Comparison of ENCODE assay signal across 24 cellular contexts in the genomic region with DNA sequence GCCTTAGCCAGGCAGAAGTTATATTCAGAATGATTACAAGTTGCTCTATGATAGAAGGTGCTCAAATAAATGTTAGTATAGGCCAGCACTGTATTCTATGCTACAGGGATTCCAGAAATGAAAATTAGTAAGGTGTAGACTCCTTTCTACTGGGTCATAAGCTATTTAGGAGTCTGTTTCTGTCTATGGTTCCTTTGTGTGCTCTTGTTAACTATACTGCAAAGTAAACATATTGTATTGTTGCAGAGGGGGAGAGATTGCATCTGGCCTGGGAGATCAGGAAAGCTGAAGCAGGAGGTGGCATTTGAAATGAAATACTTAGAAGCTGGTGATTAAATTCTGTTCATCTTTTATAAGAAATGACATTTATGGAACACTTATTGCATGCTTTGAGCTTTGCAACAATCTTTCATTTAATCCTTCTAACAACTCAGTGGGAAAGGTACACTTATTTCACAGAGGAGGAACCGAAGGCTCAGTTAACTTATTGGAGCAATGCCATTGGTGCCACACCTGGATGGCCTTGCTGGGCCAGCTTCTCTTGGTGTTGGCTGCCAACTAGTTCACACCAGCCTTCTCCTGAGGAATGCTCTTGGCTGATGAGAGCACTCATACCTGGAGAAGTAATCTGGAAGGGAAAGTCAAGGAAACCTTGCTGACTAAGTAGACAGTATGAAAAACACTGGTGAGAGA. TPM values are rescaled to one million over a fixed set of nuclear protein-coding genes. Genes with fewer than 3 reads are reported as not detected.
DNase-seq lines count a peak whose midpoint lies in the region; ATAC-seq, FAIRE-seq and TF ChIP-seq lines count a peak whose summit lies in the region.
"Had no signal": no experiment of that assay in that cellular context is flagged by ENCODE, and none has a peak within 500 bp of the region (broad histone marks: within the 10 kb centered on the region; RNA-seq: fewer than 3 reads in every experiment).

No MANE protein-coding gene starts in this region.

- no peak for TF ChIP-seq POLR2A in body of pancreas (IDR thresholded peaks at IDR 0.05)

- H3K36me3 ChIP-seq in body of pancreas (replicated peaks in 1 of 2; ENCODE audit: insufficient read depth in 1 of 2, low read depth in 2 of 2) (no peaks in the 10 kb centered on the region), lower lobe of right lung (peaks cover 4% of the 10 kb centered on the region), small intestine (ENCODE audit: control insufficient read depth in 2 of 2, insufficient read depth in 2 of 2, low read length in 2 of 2) (peaks cover 0 to 3% of the 10 kb centered on the region in 2 donors)
- H3K36me3 ChIP-seq: adrenal gland had no signal

- no peak overlapping the region for H3K27ac ChIP-seq in body of pancreas
- no peak overlapping the region for H3K27ac ChIP-seq in lower lobe of right lung
- H3K27ac ChIP-seq in small intestine (ENCODE audit: low read depth in 1 of 2, low read length in 1 of 2), result peak overlapping the region in 1 of 2 donors; percentile 43
- H3K27ac ChIP-seq: adrenal gland, BLaER1, heart right ventricle, upper lobe of left lung had no signal

- peak; percentile 63 for ATAC-seq in body of pancreas
- peak; percentile 65 to 80 for ATAC-seq in lower lobe of right lung
- ATAC-seq: heart right ventricle had no signal

- H3K4me1 ChIP-seq in body of pancreas (peaks cover 14% of the 10 kb centered on the region), lower lobe of right lung (peaks cover 4% of the 10 kb centered on the region), small intestine (ENCODE audit: control insufficient read depth in 2 of 2, insufficient read depth in 1 of 2, low read depth in 1 of 2, low read length in 1 of 2) (peaks cover 0 to 4% of the 10 kb centered on the region in 2 donors)
- H3K4me1 ChIP-seq: BLaER1 had no signal

- no peak overlapping the region for H3K4me3 ChIP-seq in body of pancreas
- H3K4me3 ChIP-seq in lower lobe of right lung, result no peak overlapping the region
- H3K4me3 ChIP-seq in small intestine (ENCODE audit: low read depth in 1 of 2, low read length in 2 of 2), result no peak overlapping the region
- H3K4me3 ChIP-seq: adrenal gland, BLaER1, heart right ventricle, upper lobe of left lung had no signal

- WGBS in body of pancreas, 2 donors, result 12 to 22% methylated on average over 1 of the region's 1 CpG
- 22 to 67% (median 45%) methylated on average over 1 of the region's 1 CpG for WGBS in small intestine, 3 donors

- intact Hi-C loops in body of pancreas (cut with DNase I), result no loop called here
- intact Hi-C loops in lower lobe of right lung (cut with DNase I), result no loop called here

- H3K9me3 ChIP-seq in body of pancreas, result no peaks in the 10 kb centered on the region
- no peaks in the 10 kb centered on the region for H3K9me3 ChIP-seq in lower lobe of right lung
- no peaks in the 10 kb centered on the region for H3K9me3 ChIP-seq in small intestine (ENCODE audit: control insufficient read depth, low read depth)
- H3K9me3 ChIP-seq: adrenal gland, BLaER1, heart right ventricle, upper lobe of left lung had no signal

- H3K27me3 ChIP-seq in body of pancreas, result no peaks in the 10 kb centered on the region
- H3K27me3 ChIP-seq in lower lobe of right lung (ENCODE audit: low read depth), result no peaks in the 10 kb centered on the region
- H3K27me3 ChIP-seq in small intestine (ENCODE audit: control insufficient read depth in 2 of 2, insufficient read depth in 2 of 2, low read length in 2 of 2), result no peaks in the 10 kb centered on the region
- H3K27me3 ChIP-seq: adrenal gland, BLaER1, heart right ventricle, upper lobe of left lung had no signal

- no peak for TF ChIP-seq CTCF in body of pancreas (IDR thresholded peaks at IDR 0.05)
- no peak for TF ChIP-seq CTCF in lower lobe of right lung (IDR thresholded peaks at IDR 0.05)

- FAIRE-seq in small intestine (lab: Jason Lieb, UNC), result no peak
- FAIRE-seq: frontal cortex, GM12891, H54 had no signal

- peak; percentile 54 for DNase-seq in NCI-H2029 treated with DMSO at 0.1 percent for 48 hours (lab: John Stamatoyannopoulos, UW)
- DNase-seq in body of pancreas, result peak; percentile 28 to 59 (median 55)
- DNase-seq in lower lobe of right lung, result no peak
- DNase-seq in small intestine, result peak; percentile 94
- DNase-seq in MV-4-11 (lab: John Stamatoyannopoulos, UW), result no peak
- no peak for DNase-seq in DMS 273 treated with DMSO at 0.1 percent for 48 hours (lab: John Stamatoyannopoulos, UW)
- no peak for DNase-seq in activated CD4-positive, alpha-beta T cell treated with anti-CD3 and anti-CD28 coated beads for 1 hour
- DNase-seq: activated CD4-positive, alpha-beta memory T cell treated with anti-CD3 and anti-CD28 coated beads, Interleukin-2, amount 10 ng/mL, durations not matched to agents 7 days and 5 days; activated CD8-positive, alpha-beta memory T cell treated with anti-CD3 and anti-CD28 coated beads, Interleukin-2, amount 50 U/mL, for 4 hours; activated naive CD4-positive, alpha-beta T cell treated with anti-CD3 and anti-CD28 coated beads, Interleukin-2, amount 10 ng/mL, durations not matched to agents 7 days and 5 days; adrenal gland; heart right ventricle; mesendoderm; NCI-H1105; NCI-H2081; NCI-H446; OCI-M1; SHP77; stimulated activated CD4-positive, alpha-beta T cell treated with anti-CD3 and anti-CD28 coated beads, Interleukin-4, amount 100 ng/mL, for 4 hours had no signal

RNA-seq across cellular contexts. Expression of gene ABHD5, which starts 39.1 kb away (rescaled TPM):
- total RNA-seq in body of pancreas (10 to 100 TPM; 14.8 to 21.8 TPM), lower lobe of right lung (59.2 TPM)
- 10 to 100 TPM; 13.8 to 30.0 (median 27.8) TPM for polyA plus RNA-seq in small intestine

Comparison
In these comparisons a context has a peak if more than half of its experiments do, and no peak if none do; other contexts are left out.
1. DNase-seq: peak in NCI-H2029 treated with DMSO at 0.1 percent for 48 hours (single experiment), body of pancreas (4 of 4) and small intestine (single experiment); none in lower lobe of right lung (single experiment), MV-4-11 (single experiment), DMS 273 treated with DMSO at 0.1 percent for 48 hours (single experiment) and activated CD4-positive, alpha-beta T cell treated with anti-CD3 and anti-CD28 coated beads for 1 hour (single experiment).